ENCODE assay signal across 28 cellular contexts in genomic region chr20:46917155-46917554, GRCh38. TPM values are rescaled to one million over a fixed set of nuclear protein-coding genes. Genes with fewer than 3 reads are reported as not detected.
A peak's percentile ranks its signal among the peaks of the same experiment; 100 is the strongest.
DNase-seq lines count a peak whose midpoint lies in the region; ATAC-seq, FAIRE-seq and TF ChIP-seq lines count a peak whose summit lies in the region.
"Had no signal": no experiment of that assay in that cellular context is flagged by ENCODE, and none has a peak within 500 bp of the region (broad histone marks: within the 10 kb centered on the region; RNA-seq: fewer than 3 reads in every experiment).

No MANE protein-coding gene starts in this region.

- H2BK12ac ChIP-seq in H1 (ENCODE audit: low read depth, low read length), result no peak overlapping the region

- H3K36me3 Mint-ChIP-seq in naive thymus-derived CD4-positive, alpha-beta T cell, result no peaks in the 10 kb centered on the region
- H3K36me3 Mint-ChIP-seq in activated CD8-positive, alpha-beta memory T cell treated with anti-CD3 and anti-CD28 coated beads, Interleukin-2, amount 10 ng/mL, durations not matched to agents 7 days and 5 days, result no peaks in the 10 kb centered on the region
- H3K36me3 Mint-ChIP-seq: CD14-positive monocyte; CD4-positive, alpha-beta memory T cell; CD4-positive, CD25-positive, alpha-beta regulatory T cell; CD8-positive, alpha-beta memory T cell had no signal

- H4K8ac ChIP-seq in H1 (ENCODE audit: extremely low read depth, insufficient read depth, low read length), result no peak overlapping the region

- TF ChIP-seq EP300 in K562 (IDR thresholded peaks at IDR 0.05; ENCODE audit: low read length) (no peak), H1 (IDR thresholded peaks at IDR 0.05; ENCODE audit: borderline replicate concordance in 1 of 2, low read depth in 2 of 2, low read length in 2 of 2) (no peak)

- H2BK120ac ChIP-seq in H1 (replicated peaks; ENCODE audit: low read depth, low read length), result no peak overlapping the region

- H3K23me2 ChIP-seq in H1 (ENCODE audit: low read depth, low read length), result peaks cover 2% of the 10 kb centered on the region; the same call in 1 of the 2 replicates

- H3K27me3 ChIP-seq in K562 (ENCODE audit: control insufficient read depth in 2 of 2, insufficient read depth in 2 of 2, low read length in 2 of 2) (peaks cover 10 to 37% of the 10 kb centered on the region in 2 experiments; a peak in 4 of 5 replicates), H1 (replicated peaks in 1 of 4; ENCODE audit: control insufficient read depth in 3 of 4, extremely low read depth in 1 of 4, insufficient read depth in 3 of 4, low read length in 3 of 4) (no peaks in the 10 kb centered on the region)
- H3K27me3 ChIP-seq in naive thymus-derived CD4-positive, alpha-beta T cell (ENCODE audit: control insufficient read depth in 2 of 2, insufficient read depth in 2 of 2, low read length in 2 of 2), result no peaks in the 10 kb centered on the region
- H3K27me3 ChIP-seq: BE2C, BLaER1 had no signal

- no peak overlapping the region for H4K91ac ChIP-seq in H1 (replicated peaks; ENCODE audit: insufficient read length, low read length)

- no peak overlapping the region for H2BK5ac ChIP-seq in H1 (ENCODE audit: low read depth, low read length)

- H3K4me2 ChIP-seq in K562 (ENCODE audit: insufficient read depth, low read length) (no peak overlapping the region), H1 (ENCODE audit: insufficient read depth in 1 of 2, low read depth in 2 of 2, low read length in 2 of 2) (no peak overlapping the region)
- H3K4me2 ChIP-seq: BLaER1 had no signal

- H3K9me3 ChIP-seq in K562 (replicated peaks; ENCODE audit: control insufficient read depth, insufficient read depth, low read depth, low read length) (no peaks in the 10 kb centered on the region), H1 (ENCODE audit: insufficient read depth in 2 of 2, low read depth in 1 of 2, low read length in 1 of 2) (peaks cover 0 to 2% of the 10 kb centered on the region in 2 experiments; a peak in 1 of 4 replicates)
- no peaks in the 10 kb centered on the region for H3K9me3 ChIP-seq in naive thymus-derived CD4-positive, alpha-beta T cell (ENCODE audit: control insufficient read depth in 2 of 3, low read length in 3 of 3)
- H3K9me3 ChIP-seq: BE2C had no signal

- H3K4ac ChIP-seq in H1 (replicated peaks; ENCODE audit: insufficient read length, low read depth, low read length), result no peak overlapping the region

- H3K79me2 ChIP-seq in K562 (ENCODE audit: control insufficient read depth, insufficient read depth, low read length), result no peaks in the 10 kb centered on the region
- H3K79me2 ChIP-seq in H1 (ENCODE audit: control insufficient read depth in 1 of 2, insufficient read depth in 2 of 2, low read length in 2 of 2), result no peaks in the 10 kb centered on the region

- H3K9me3 Mint-ChIP-seq in naive thymus-derived CD4-positive, alpha-beta T cell, result peaks cover 0 to 6% (median 1%) of the 10 kb centered on the region in 11 donors
- H3K9me3 Mint-ChIP-seq in activated CD8-positive, alpha-beta memory T cell treated with anti-CD3 and anti-CD28 coated beads, Interleukin-2, amount 10 ng/mL, durations not matched to agents 7 days and 5 days (ENCODE audit: low read depth), result no peaks in the 10 kb centered on the region

- H3K27ac ChIP-seq in K562 (ENCODE audit: extremely low read depth, low read depth, low read length) (no peak overlapping the region), H1 (ENCODE audit: low read depth, low read length) (no peak overlapping the region)
- no peak overlapping the region for H3K27ac ChIP-seq in naive thymus-derived CD4-positive, alpha-beta T cell (ENCODE audit: low read depth, low read length)
- H3K27ac ChIP-seq: BLaER1 had no signal

- no peak overlapping the region for H4K5ac ChIP-seq in H1 (ENCODE audit: insufficient read length, low read depth, low read length)

- DNase-seq in HTR-8/SVneo (ENCODE audit: insufficient read length, low spot score), result no peak
- no peak for DNase-seq in K562 (ENCODE audit: extremely low read depth in 1 of 4, low spot score in 3 of 4)
- DNase-seq in H1 (ENCODE audit: low read depth in 1 of 2, low spot score in 2 of 2), result no peak
- no peak for DNase-seq in naive thymus-derived CD4-positive, alpha-beta T cell
- no peak for DNase-seq in activated CD8-positive, alpha-beta memory T cell treated with anti-CD3 and anti-CD28 coated beads, Interleukin-2, amount 10 ng/mL, durations not matched to agents 7 days and 5 days
- DNase-seq: 8988T; ACHN; BE2C; C1 segment of cervical spinal cord; CD4-positive, alpha-beta memory T cell; CD4-positive, CD25-positive, alpha-beta regulatory T cell; CD8-positive, alpha-beta memory T cell; COR-L47; DMS 273 treated with DMSO at 0.1 percent for 48 hours; DMS153; DMS53; DMS79; DND-41; EL; GDM1 had no signal

- no peak overlapping the region for H3K4me3 ChIP-seq in K562
- no peak overlapping the region for H3K4me3 ChIP-seq in H1 (ENCODE audit: extremely low read depth in 1 of 4, insufficient read depth in 2 of 4, low read depth in 3 of 4, low read length in 4 of 4)
- H3K4me3 ChIP-seq in naive thymus-derived CD4-positive, alpha-beta T cell (ENCODE audit: low read length), result no peak overlapping the region
- H3K4me3 ChIP-seq: BLaER1, GM12878 had no signal

- no peak for TF ChIP-seq CTCF in K562 (IDR thresholded peaks at IDR 0.05 in 2 of 3, conservative IDR thresholded peaks at IDR 0.05 in 1 of 3; ENCODE audit: insufficient read depth in 2 of 3, low read depth in 1 of 3, low read length in 3 of 3)
- TF ChIP-seq CTCF in H1 (IDR thresholded peaks at IDR 0.05; ENCODE audit: control extremely low read depth in 1 of 3, insufficient read depth in 1 of 3, low read depth in 1 of 3, low read length in 3 of 3), result no peak

- no TSS peak for BruUV-seq in K562 (replicated peaks; lab: Mats Ljungman, UMichigan)

- CTCF ChIA-PET in K562 (lab: Yijun Ruan, JAX; ENCODE audit: low intra/inter-chr PET ratio), result no interaction called here
- CTCF ChIA-PET in H1 (lab: Charles Lee; ENCODE audit: partially characterized antibody), result interaction anchor here (0.6 to 2.5 kb wide), 3 partner anchors 11 to 349 kb away, joined by 3 to 8 read pairs (median 3); no protein-coding TSS in a partner anchor
- CTCF ChIA-PET in naive thymus-derived CD4-positive, alpha-beta T cell (lab: Charles Lee), result no interaction called here
- CTCF ChIA-PET in activated CD8-positive, alpha-beta memory T cell treated with anti-CD3 and anti-CD28 coated beads, Interleukin-2, amount 10 ng/mL, durations not matched to agents 7 days and 5 days (lab: Charles Lee), result no interaction called here

- peaks cover 4 to 27% (median 13%) of the 10 kb centered on the region in 5 donors for H3K27me3 Mint-ChIP-seq in naive thymus-derived CD4-positive, alpha-beta T cell
- H3K27me3 Mint-ChIP-seq in activated CD8-positive, alpha-beta memory T cell treated with anti-CD3 and anti-CD28 coated beads, Interleukin-2, amount 10 ng/mL, durations not matched to agents 7 days and 5 days, result peaks cover 6% of the 10 kb centered on the region
- H3K27me3 Mint-ChIP-seq: CD4-positive, CD25-positive, alpha-beta regulatory T cell had no signal

- H4K20me1 ChIP-seq in K562 (replicated peaks; ENCODE audit: control insufficient read depth, insufficient read depth, low read length) (no peaks in the 10 kb centered on the region), H1 (replicated peaks in 1 of 2; ENCODE audit: control insufficient read depth in 1 of 2, insufficient read depth in 2 of 2, low read length in 2 of 2) (no peaks in the 10 kb centered on the region)
- H4K20me1 ChIP-seq: BLaER1 had no signal

- H3K9me1 ChIP-seq in K562 (ENCODE audit: control insufficient read depth, insufficient read depth, low read length), result no peaks in the 10 kb centered on the region

- FAIRE-seq in HTR-8/SVneo (lab: Jason Lieb, UNC), result peak; percentile 75
- FAIRE-seq in K562 (lab: Jason Lieb, UNC), result no peak
- no peak for FAIRE-seq in H1 (lab: Jason Lieb, UNC)
- FAIRE-seq: A204.1, GM12878, GM12892, GM18507 had no signal

- POLR2A ChIA-PET in K562 (lab: Yijun Ruan, JAX) (no interaction called here), H1 (lab: Charles Lee; ENCODE audit: partially characterized antibody) (no interaction called here)
- POLR2A ChIA-PET in naive thymus-derived CD4-positive, alpha-beta T cell (lab: Charles Lee), result no interaction called here

- no peak overlapping the region for H3K18ac ChIP-seq in H1 (ENCODE audit: extremely low read depth, low read length)

- TF ChIP-seq POLR2A in K562 (conservative IDR thresholded peaks at IDR 0.05), result no peak
- TF ChIP-seq POLR2A in H1 (IDR thresholded peaks at IDR 0.05; ENCODE audit: control extremely low read depth in 1 of 2, low read depth in 2 of 2, low read length in 2 of 2), result no peak

- H3K23ac ChIP-seq in H1 (ENCODE audit: insufficient read length), result no peak overlapping the region

- intact Hi-C loops in K562 (cut with micrococcal nuclease), result no loop called here
- intact Hi-C loops in naive thymus-derived CD4-positive, alpha-beta T cell (cut with micrococcal nuclease), result no loop called here

- H3K14ac ChIP-seq in H1 (ENCODE audit: insufficient read length), result no peak overlapping the region

- H3K4me1 Mint-ChIP-seq in naive thymus-derived CD4-positive, alpha-beta T cell, result no peaks in the 10 kb centered on the region
- no peaks in the 10 kb centered on the region for H3K4me1 Mint-ChIP-seq in activated CD8-positive, alpha-beta memory T cell treated with anti-CD3 and anti-CD28 coated beads, Interleukin-2, amount 10 ng/mL, durations not matched to agents 7 days and 5 days
- H3K4me1 Mint-ChIP-seq: CD14-positive monocyte; CD4-positive, alpha-beta memory T cell; CD4-positive, CD25-positive, alpha-beta regulatory T cell; CD8-positive, alpha-beta memory T cell had no signal

- no peak overlapping the region for H3K4me3 Mint-ChIP-seq in naive thymus-derived CD4-positive, alpha-beta T cell
- H3K4me3 Mint-ChIP-seq in activated CD8-positive, alpha-beta memory T cell treated with anti-CD3 and anti-CD28 coated beads, Interleukin-2, amount 10 ng/mL, durations not matched to agents 7 days and 5 days, result no peak overlapping the region
- H3K4me3 Mint-ChIP-seq: CD14-positive monocyte; CD4-positive, alpha-beta memory T cell; CD4-positive, CD25-positive, alpha-beta regulatory T cell had no signal

- H2AFZ ChIP-seq in K562 (ENCODE audit: low read depth, low read length) (no peak overlapping the region), H1 (ENCODE audit: low read length) (no peak overlapping the region)

- H3K36me3 ChIP-seq in K562 (ENCODE audit: control insufficient read depth, insufficient read depth, low read length) (no peaks in the 10 kb centered on the region), H1 (ENCODE audit: control insufficient read depth in 2 of 4, insufficient read depth in 4 of 4, low read length in 3 of 4) (no peaks in the 10 kb centered on the region)
- no peaks in the 10 kb centered on the region for H3K36me3 ChIP-seq in naive thymus-derived CD4-positive, alpha-beta T cell (ENCODE audit: control insufficient read depth in 2 of 3, insufficient read depth in 3 of 3, low read length in 3 of 3)
- H3K36me3 ChIP-seq: BE2C, BLaER1 had no signal

- H2BK20ac ChIP-seq in H1 (ENCODE audit: low read length), result no peak overlapping the region

- H2BK15ac ChIP-seq in H1 (ENCODE audit: low read length), result no peak overlapping the region

- no peak overlapping the region for H2AK5ac ChIP-seq in H1 (ENCODE audit: low read depth, low read length)

- no peak overlapping the region for H3K27ac Mint-ChIP-seq in naive thymus-derived CD4-positive, alpha-beta T cell
- no peak overlapping the region for H3K27ac Mint-ChIP-seq in activated CD8-positive, alpha-beta memory T cell treated with anti-CD3 and anti-CD28 coated beads, Interleukin-2, amount 10 ng/mL, durations not matched to agents 7 days and 5 days
- H3K27ac Mint-ChIP-seq: CD14-positive monocyte; CD4-positive, alpha-beta memory T cell; CD4-positive, CD25-positive, alpha-beta regulatory T cell; CD8-positive, alpha-beta memory T cell had no signal

- H3K9ac ChIP-seq in K562 (ENCODE audit: insufficient read depth in 1 of 2, low read depth in 2 of 2, low read length in 2 of 2), result no peak overlapping the region
- no peak overlapping the region for H3K9ac ChIP-seq in H1 (replicated peaks in 1 of 4; ENCODE audit: extremely low read depth in 1 of 4, low read depth in 3 of 4, low read length in 3 of 4)
- H3K9ac ChIP-seq: BLaER1 had no signal

- WGBS in K562 (ENCODE audit: insufficient coverage, low coverage, missing lambda C conversion rate), result 3% methylated on average over 7 of the region's 7 CpGs
- WGBS in H1 (ENCODE audit: extremely low coverage in 1 of 2, insufficient coverage in 1 of 2, insufficient read length in 1 of 2, insufficient replicate concordance in 2 of 2, low coverage in 1 of 2, low lambda C conversion rate in 2 of 2, missing lambda C conversion rate in 1 of 2), 2 experiments, result 87% methylated on average over 7 of the region's 7 CpGs; no CpG with 5 or more reads in 1 of the 2 experiments

- H3K79me1 ChIP-seq in H1 (ENCODE audit: low read depth, low read length), result no peaks in the 10 kb centered on the region

- ATAC-seq in K562, result no peak
- no peak for ATAC-seq in naive thymus-derived CD4-positive, alpha-beta T cell
- no peak for ATAC-seq in activated CD8-positive, alpha-beta memory T cell treated with anti-CD3 and anti-CD28 coated beads, Interleukin-2, amount 10 ng/mL, durations not matched to agents 7 days and 5 days
- ATAC-seq: GM12878 had no signal

- H3K4me1 ChIP-seq in K562 (replicated peaks in 1 of 2; ENCODE audit: control insufficient read depth in 2 of 2, insufficient read depth in 2 of 2, low read length in 2 of 2) (no peaks in the 10 kb centered on the region), H1 (replicated peaks in 1 of 4; ENCODE audit: control insufficient read depth in 3 of 4, insufficient read depth in 4 of 4, low read length in 3 of 4) (no peaks in the 10 kb centered on the region)
- no peaks in the 10 kb centered on the region for H3K4me1 ChIP-seq in naive thymus-derived CD4-positive, alpha-beta T cell (ENCODE audit: control insufficient read depth in 2 of 2, insufficient read depth in 2 of 2, low read length in 2 of 2)
- H3K4me1 ChIP-seq: BE2C had no signal

- TF ChIP-seq RAD21 in K562 (CRISPR knock-in tag; conservative IDR thresholded peaks at IDR 0.05 in 1 of 2, IDR thresholded peaks at IDR 0.05 in 1 of 2) (no peak), H1 (IDR thresholded peaks at IDR 0.05 in 1 of 2, conservative IDR thresholded peaks at IDR 0.05 in 1 of 2; ENCODE audit: low read depth in 2 of 2, low read length in 2 of 2) (no peak)

- H3K56ac ChIP-seq in H1 (replicated peaks; ENCODE audit: insufficient read length, low read depth, low read length), result no peak overlapping the region

- in situ Hi-C loops in K562 (cut with MboI), result no loop called here

RNA-seq across cellular contexts. Expression of gene EYA2, which starts 22.5 kb away (rescaled TPM):
- not detected in 2 replicates for total RNA-seq in K562 (2011; cell fraction: chromatin; rRNA removed; ENCODE audit: low replicate concordance)
- total RNA-seq in K562 (2011; cell fraction: nucleolus; rRNA removed), result not detected in 2 replicates
- total RNA-seq in K562 (2011; cell fraction: nucleoplasm; rRNA removed), result not detected in 2 replicates
- total RNA-seq in K562 (2014; rRNA removed) (not detected in 2 replicates), K562 (2014; rRNA removed; fragmentation: Illumina TruSeq; extraction: Trizol) (not detected in 2 replicates), K562 (2015; rRNA removed; fragmentation: Illumina TruSeq; extraction: Trizol) (not detected in 2 replicates), K562 (2021) (not detected in 2 replicates)
- polyA plus RNA-seq in K562 (2011; rRNA removed) (not detected in 2 replicates), K562 (2014; fragmentation: Illumina TruSeq; extraction: Trizol) (not detected in 2 replicates), K562 (2014; fragmentation: Nextera tagmentation; extraction: Ambion mirVana) (under 1 TPM in 1 of 2 experiments, not detected in 1; 0.03 TPM), K562 (2014; rRNA removed) (not detected in 2 replicates), H1 (2011; rRNA removed) (1.6 and 2.0 TPM in 2 replicates)
- not detected in 2 replicates for polyA plus RNA-seq in K562 (2011; cell fraction: cytosol; rRNA removed)
- not detected in 2 replicates for polyA plus RNA-seq in K562 (2011; cell fraction: nucleus; rRNA removed)
- 0.06 TPM in 1 of 2 replicates, not detected in the other for polyA plus RNA-seq in K562 (2012)
- not detected in 2 replicates for polyA minus RNA-seq in K562 (2011; rRNA and poly(A)+ RNA removed)
- not detected in 2 replicates for polyA minus RNA-seq in K562 (2011; cell fraction: cytosol; rRNA and poly(A)+ RNA removed)
- polyA minus RNA-seq in K562 (2011; cell fraction: nucleus; rRNA and poly(A)+ RNA removed), result not detected in 2 replicates
- total RNA-seq in H1 (2021; fragmentation: NEBNext Ultra II Directional; extraction: Animal tissue kit (Norgen Biotek cat#: 25700)), result 1.6 and 1.7 TPM in 2 replicates
- 1.8 TPM for polyA plus RNA-seq in H1 (2011; cell fraction: cytosol; rRNA removed)
- 2.8 TPM for polyA plus RNA-seq in H1 (2011; cell fraction: nucleus; rRNA removed)
- polyA plus RNA-seq in H1 (2012, experiment 1 of 2), result 2.0 to 2.6 TPM (median 2.3 TPM) in 4 replicates
- 1.7 TPM for polyA plus RNA-seq in H1 (2012, experiment 2 of 2)
- polyA plus RNA-seq in H1 (2013, experiment 1 of 2), result 1.1 TPM
- polyA plus RNA-seq in H1 (2013, experiment 2 of 2), result 0.68 TPM
- polyA minus RNA-seq in H1 (2011; rRNA and poly(A)+ RNA removed), result 1.9 and 3.7 TPM in 2 replicates
- 1.5 TPM for polyA minus RNA-seq in H1 (2011; cell fraction: cytosol; rRNA and poly(A)+ RNA removed)
- 1.9 TPM for polyA minus RNA-seq in H1 (2011; cell fraction: nucleus; rRNA and poly(A)+ RNA removed)
- total RNA-seq in naive thymus-derived CD4-positive, alpha-beta T cell, result under 1 TPM in 1 of 5 experiments, not detected in 4; 0.16 TPM
- polyA plus RNA-seq in naive thymus-derived CD4-positive, alpha-beta T cell, result not detected
- total RNA-seq in activated CD8-positive, alpha-beta memory T cell treated with anti-CD3 and anti-CD28 coated beads, Interleukin-2, amount 10 ng/mL, durations not matched to agents 7 days and 5 days, result not detected
- total RNA-seq: A673; CD4-positive, alpha-beta memory T cell; CD4-positive, CD25-positive, alpha-beta regulatory T cell; CD8-positive, alpha-beta memory T cell; G401; GM12878 had no signal
- polyA plus RNA-seq: CD4-positive, alpha-beta memory T cell; CD4-positive, CD25-positive, alpha-beta regulatory T cell; CD8-positive, alpha-beta memory T cell had no signal
